1 cellular context compared by ENCODE assay signal in the genomic region with DNA sequence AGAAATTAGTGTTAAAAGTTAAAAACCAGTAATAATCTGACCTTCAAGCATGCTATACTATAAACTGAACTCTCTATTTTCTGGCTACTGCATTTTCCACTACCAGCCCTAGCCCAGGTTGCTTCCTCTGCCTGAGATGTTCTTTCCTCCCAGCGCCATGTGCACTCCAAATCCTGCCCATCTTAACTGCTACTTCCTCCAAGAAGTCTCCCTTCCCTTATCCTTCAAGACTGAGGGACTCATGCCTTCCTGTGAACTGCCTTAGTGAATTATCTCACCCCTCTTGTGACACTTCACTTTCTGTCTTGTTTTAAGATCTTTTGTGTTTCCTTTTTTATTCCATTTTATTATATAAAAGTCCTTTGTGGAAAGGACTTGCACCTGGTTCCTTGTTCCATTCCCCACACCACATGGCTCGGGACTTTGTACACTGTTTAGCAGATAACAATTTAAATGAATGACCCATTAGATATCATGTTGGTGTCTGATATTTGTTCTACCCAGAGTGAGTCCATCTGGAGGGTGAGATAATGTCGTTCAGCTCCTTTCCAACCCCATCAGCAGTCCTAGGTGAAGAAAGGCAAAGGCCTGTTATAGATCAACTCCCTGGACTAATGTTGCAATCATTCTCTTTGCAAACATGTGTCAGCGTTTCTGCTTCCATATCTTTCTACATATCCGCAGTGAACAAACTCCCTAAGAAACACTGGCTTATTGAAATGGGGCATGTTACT.
TF ChIP-seq lines count a peak whose summit lies in the region.

No MANE protein-coding gene starts in this region.

TF ChIP-seq in HepG2, 621 proteins besides CTCF, POLR2A, EP300 and RAD21 (continued from another document and continues in another):
- TF ChIP-seq ARID3A (IDR thresholded peaks at IDR 0.05; ENCODE audit: low read depth, low read length) = peak; percentile 91
- 0 out of 2 replicates have a peak, but pooled peaks have one; percentile 44 for TF ChIP-seq ZNF7 (CRISPR knock-in tag; IDR thresholded peaks at IDR 0.05)
- TF ChIP-seq ZNF691 (CRISPR knock-in tag; IDR thresholded peaks at IDR 0.05; ENCODE audit: borderline replicate concordance, low read depth) = no peak
- TF ChIP-seq, protein P1, sequence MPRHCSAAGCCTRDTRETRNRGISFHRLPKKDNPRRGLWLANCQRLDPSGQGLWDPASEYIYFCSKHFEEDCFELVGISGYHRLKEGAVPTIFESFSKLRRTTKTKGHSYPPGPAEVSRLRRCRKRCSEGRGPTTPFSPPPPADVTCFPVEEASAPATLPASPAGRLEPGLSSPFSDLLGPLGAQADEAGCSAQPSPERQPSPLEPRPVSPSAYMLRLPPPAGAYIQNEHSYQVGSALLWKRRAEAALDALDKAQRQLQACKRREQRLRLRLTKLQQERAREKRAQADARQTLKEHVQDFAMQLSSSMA (CRISPR knock-in tag; IDR thresholded peaks at IDR 0.05) = no peak
- TF ChIP-seq NFKB2 (CRISPR knock-in tag; IDR thresholded peaks at IDR 0.05; ENCODE audit: borderline replicate concordance) = no peak
- TF ChIP-seq NBN (conservative IDR thresholded peaks at IDR 0.05) = no peak
- 0 out of 2 replicates have a peak, but pooled peaks have one; percentile 65 for TF ChIP-seq NCOA1 (CRISPR knock-in tag; IDR thresholded peaks at IDR 0.05)
- TF ChIP-seq, protein P2, sequence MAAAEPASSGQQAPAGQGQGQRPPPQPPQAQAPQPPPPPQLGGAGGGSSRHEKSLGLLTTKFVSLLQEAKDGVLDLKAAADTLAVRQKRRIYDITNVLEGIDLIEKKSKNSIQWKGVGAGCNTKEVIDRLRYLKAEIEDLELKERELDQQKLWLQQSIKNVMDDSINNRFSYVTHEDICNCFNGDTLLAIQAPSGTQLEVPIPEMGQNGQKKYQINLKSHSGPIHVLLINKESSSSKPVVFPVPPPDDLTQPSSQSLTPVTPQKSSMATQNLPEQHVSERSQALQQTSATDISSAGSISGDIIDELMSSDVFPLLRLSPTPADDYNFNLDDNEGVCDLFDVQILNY (CRISPR knock-in tag; conservative IDR thresholded peaks at IDR 0.05) = no peak
- peak; percentile 96 for TF ChIP-seq FOXA3 (CRISPR knock-in tag; IDR thresholded peaks at IDR 0.05)
- no peak; the same call in 1 of the 2 replicates for TF ChIP-seq ONECUT2 (CRISPR knock-in tag; IDR thresholded peaks at IDR 0.05)
- peak; percentile 27 for TF ChIP-seq CBX1 (IDR thresholded peaks at IDR 0.05; ENCODE audit: low read depth)
- TF ChIP-seq GLMP (CRISPR knock-in tag; IDR thresholded peaks at IDR 0.05; ENCODE audit: borderline replicate concordance) = no peak
- TF ChIP-seq, protein P3, sequence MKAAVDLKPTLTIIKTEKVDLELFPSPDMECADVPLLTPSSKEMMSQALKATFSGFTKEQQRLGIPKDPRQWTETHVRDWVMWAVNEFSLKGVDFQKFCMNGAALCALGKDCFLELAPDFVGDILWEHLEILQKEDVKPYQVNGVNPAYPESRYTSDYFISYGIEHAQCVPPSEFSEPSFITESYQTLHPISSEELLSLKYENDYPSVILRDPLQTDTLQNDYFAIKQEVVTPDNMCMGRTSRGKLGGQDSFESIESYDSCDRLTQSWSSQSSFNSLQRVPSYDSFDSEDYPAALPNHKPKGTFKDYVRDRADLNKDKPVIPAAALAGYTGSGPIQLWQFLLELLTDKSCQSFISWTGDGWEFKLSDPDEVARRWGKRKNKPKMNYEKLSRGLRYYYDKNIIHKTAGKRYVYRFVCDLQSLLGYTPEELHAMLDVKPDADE (CRISPR knock-in tag; IDR thresholded peaks at IDR 0.05) = no peak
- TF ChIP-seq ZNF136 (CRISPR knock-in tag; IDR thresholded peaks at IDR 0.05; ENCODE audit: low read depth) = no peak
- TF ChIP-seq YY1 (IDR thresholded peaks at IDR 0.05; ENCODE audit: insufficient read depth, insufficient replicate concordance, low read depth, low read length) = peak; percentile 25
- TF ChIP-seq MXD4 (CRISPR knock-in tag; IDR thresholded peaks at IDR 0.05) = 0 out of 2 replicates have a peak, but pooled peaks have one; percentile 42
- TF ChIP-seq ZNF253 (CRISPR knock-in tag; IDR thresholded peaks at IDR 0.05; ENCODE audit: borderline replicate concordance) = no peak
- TF ChIP-seq, protein P4, sequence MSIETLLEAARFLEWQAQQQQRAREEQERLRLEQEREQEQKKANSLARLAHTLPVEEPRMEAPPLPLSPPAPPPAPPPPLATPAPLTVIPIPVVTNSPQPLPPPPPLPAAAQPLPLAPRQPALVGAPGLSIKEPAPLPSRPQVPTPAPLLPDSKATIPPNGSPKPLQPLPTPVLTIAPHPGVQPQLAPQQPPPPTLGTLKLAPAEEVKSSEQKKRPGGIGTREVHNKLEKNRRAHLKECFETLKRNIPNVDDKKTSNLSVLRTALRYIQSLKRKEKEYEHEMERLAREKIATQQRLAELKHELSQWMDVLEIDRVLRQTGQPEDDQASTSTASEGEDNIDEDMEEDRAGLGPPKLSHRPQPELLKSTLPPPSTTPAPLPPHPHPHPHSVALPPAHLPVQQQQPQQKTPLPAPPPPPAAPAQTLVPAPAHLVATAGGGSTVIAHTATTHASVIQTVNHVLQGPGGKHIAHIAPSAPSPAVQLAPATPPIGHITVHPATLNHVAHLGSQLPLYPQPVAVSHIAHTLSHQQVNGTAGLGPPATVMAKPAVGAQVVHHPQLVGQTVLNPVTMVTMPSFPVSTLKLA (IDR thresholded peaks at IDR 0.05) = no peak
- TF ChIP-seq, protein P5, sequence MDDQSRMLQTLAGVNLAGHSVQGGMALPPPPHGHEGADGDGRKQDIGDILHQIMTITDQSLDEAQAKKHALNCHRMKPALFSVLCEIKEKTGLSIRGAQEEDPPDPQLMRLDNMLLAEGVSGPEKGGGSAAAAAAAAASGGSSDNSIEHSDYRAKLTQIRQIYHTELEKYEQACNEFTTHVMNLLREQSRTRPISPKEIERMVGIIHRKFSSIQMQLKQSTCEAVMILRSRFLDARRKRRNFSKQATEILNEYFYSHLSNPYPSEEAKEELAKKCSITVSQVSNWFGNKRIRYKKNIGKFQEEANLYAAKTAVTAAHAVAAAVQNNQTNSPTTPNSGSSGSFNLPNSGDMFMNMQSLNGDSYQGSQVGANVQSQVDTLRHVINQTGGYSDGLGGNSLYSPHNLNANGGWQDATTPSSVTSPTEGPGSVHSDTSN (CRISPR knock-in tag; IDR thresholded peaks at IDR 0.05; ENCODE audit: borderline replicate concordance) = no peak
- TF ChIP-seq EHMT2 (IDR thresholded peaks at IDR 0.05; ENCODE audit: borderline replicate concordance, low read depth, low read length) = no peak; the same call in 1 of the 2 replicates
- no peak for TF ChIP-seq NAIF1 (CRISPR knock-in tag; IDR thresholded peaks at IDR 0.05; ENCODE audit: borderline replicate concordance)
- no peak for TF ChIP-seq HNRNPL (IDR thresholded peaks at IDR 0.05; ENCODE audit: low read depth, low read length)
- no peak for TF ChIP-seq ZNF773 (CRISPR knock-in tag; IDR thresholded peaks at IDR 0.05; ENCODE audit: borderline replicate concordance)
- TF ChIP-seq, protein P6, sequence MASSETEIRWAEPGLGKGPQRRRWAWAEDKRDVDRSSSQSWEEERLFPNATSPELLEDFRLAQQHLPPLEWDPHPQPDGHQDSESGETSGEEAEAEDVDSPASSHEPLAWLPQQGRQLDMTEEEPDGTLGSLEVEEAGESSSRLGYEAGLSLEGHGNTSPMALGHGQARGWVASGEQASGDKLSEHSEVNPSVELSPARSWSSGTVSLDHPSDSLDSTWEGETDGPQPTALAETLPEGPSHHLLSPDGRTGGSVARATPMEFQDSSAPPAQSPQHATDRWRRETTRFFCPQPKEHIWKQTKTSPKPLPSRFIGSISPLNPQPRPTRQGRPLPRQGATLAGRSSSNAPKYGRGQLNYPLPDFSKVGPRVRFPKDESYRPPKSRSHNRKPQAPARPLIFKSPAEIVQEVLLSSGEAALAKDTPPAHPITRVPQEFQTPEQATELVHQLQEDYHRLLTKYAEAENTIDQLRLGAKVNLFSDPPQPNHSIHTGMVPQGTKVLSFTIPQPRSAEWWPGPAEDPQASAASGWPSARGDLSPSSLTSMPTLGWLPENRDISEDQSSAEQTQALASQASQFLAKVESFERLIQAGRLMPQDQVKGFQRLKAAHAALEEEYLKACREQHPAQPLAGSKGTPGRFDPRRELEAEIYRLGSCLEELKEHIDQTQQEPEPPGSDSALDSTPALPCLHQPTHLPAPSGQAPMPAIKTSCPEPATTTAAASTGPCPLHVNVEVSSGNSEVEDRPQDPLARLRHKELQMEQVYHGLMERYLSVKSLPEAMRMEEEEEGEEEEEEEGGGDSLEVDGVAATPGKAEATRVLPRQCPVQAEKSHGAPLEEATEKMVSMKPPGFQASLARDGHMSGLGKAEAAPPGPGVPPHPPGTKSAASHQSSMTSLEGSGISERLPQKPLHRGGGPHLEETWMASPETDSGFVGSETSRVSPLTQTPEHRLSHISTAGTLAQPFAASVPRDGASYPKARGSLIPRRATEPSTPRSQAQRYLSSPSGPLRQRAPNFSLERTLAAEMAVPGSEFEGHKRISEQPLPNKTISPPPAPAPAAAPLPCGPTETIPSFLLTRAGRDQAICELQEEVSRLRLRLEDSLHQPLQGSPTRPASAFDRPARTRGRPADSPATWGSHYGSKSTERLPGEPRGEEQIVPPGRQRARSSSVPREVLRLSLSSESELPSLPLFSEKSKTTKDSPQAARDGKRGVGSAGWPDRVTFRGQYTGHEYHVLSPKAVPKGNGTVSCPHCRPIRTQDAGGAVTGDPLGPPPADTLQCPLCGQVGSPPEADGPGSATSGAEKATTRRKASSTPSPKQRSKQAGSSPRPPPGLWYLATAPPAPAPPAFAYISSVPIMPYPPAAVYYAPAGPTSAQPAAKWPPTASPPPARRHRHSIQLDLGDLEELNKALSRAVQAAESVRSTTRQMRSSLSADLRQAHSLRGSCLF (CRISPR knock-in tag; IDR thresholded peaks at IDR 0.05; ENCODE audit: borderline replicate concordance) = no peak
- no peak for TF ChIP-seq ZNF75D (CRISPR knock-in tag; IDR thresholded peaks at IDR 0.05; ENCODE audit: borderline replicate concordance)
- TF ChIP-seq ZNF605 (CRISPR knock-in tag; IDR thresholded peaks at IDR 0.05) = no peak
- no peak for TF ChIP-seq CENPX (CRISPR knock-in tag; IDR thresholded peaks at IDR 0.05)
- peak; percentile 93 for TF ChIP-seq ZBTB25 (CRISPR knock-in tag; IDR thresholded peaks at IDR 0.05)
- no peak for TF ChIP-seq SP2 (CRISPR knock-in tag; IDR thresholded peaks at IDR 0.05)
- no peak for TF ChIP-seq FOXC1 (CRISPR knock-in tag; IDR thresholded peaks at IDR 0.05; ENCODE audit: borderline replicate concordance)
- TF ChIP-seq, protein P7, sequence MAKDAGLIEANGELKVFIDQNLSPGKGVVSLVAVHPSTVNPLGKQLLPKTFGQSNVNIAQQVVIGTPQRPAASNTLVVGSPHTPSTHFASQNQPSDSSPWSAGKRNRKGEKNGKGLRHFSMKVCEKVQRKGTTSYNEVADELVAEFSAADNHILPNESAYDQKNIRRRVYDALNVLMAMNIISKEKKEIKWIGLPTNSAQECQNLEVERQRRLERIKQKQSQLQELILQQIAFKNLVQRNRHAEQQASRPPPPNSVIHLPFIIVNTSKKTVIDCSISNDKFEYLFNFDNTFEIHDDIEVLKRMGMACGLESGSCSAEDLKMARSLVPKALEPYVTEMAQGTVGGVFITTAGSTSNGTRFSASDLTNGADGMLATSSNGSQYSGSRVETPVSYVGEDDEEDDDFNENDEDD (CRISPR knock-in tag; IDR thresholded peaks at IDR 0.05; ENCODE audit: borderline replicate concordance) = peak; percentile 38; the same call in 1 of the 2 replicates
- no peak for TF ChIP-seq ZFP36L1 (CRISPR knock-in tag; IDR thresholded peaks at IDR 0.05)
- TF ChIP-seq CHCHD3 (CRISPR knock-in tag; IDR thresholded peaks at IDR 0.05) = no peak
- no peak for TF ChIP-seq ZNF709 (CRISPR knock-in tag; IDR thresholded peaks at IDR 0.05)
- no peak for TF ChIP-seq AKAP8 (CRISPR knock-in tag; IDR thresholded peaks at IDR 0.05)
- no peak for TF ChIP-seq KLF13 (CRISPR knock-in tag; IDR thresholded peaks at IDR 0.05)
- no peak for TF ChIP-seq SALL2 (CRISPR knock-in tag; IDR thresholded peaks at IDR 0.05)
- TF ChIP-seq ISX (CRISPR knock-in tag; conservative IDR thresholded peaks at IDR 0.05) = no peak
- no peak for TF ChIP-seq IKZF1 (IDR thresholded peaks at IDR 0.05)
- no peak for TF ChIP-seq ZSCAN31 (CRISPR knock-in tag; IDR thresholded peaks at IDR 0.05; ENCODE audit: low read depth)
- TF ChIP-seq ZNF207 (IDR thresholded peaks at IDR 0.05; ENCODE audit: borderline replicate concordance) = no peak
- TF ChIP-seq KDM3A (CRISPR knock-in tag; IDR thresholded peaks at IDR 0.05; ENCODE audit: low read depth) = peak; percentile 55; the same call in 1 of the 2 replicates
- peak; percentile 84 for TF ChIP-seq PHF21A (CRISPR knock-in tag; IDR thresholded peaks at IDR 0.05)
- TF ChIP-seq NR2F2 (IDR thresholded peaks at IDR 0.05; ENCODE audit: borderline replicate concordance, low read depth) = peak; percentile 82
- TF ChIP-seq SMYD3 (CRISPR knock-in tag; IDR thresholded peaks at IDR 0.05) = no peak
- TF ChIP-seq U2AF2 (IDR thresholded peaks at IDR 0.05; ENCODE audit: low read depth, low read length) = no peak
- peak; percentile 66; the same call in 1 of the 2 replicates for TF ChIP-seq MEF2D (CRISPR knock-in tag; IDR thresholded peaks at IDR 0.05)
